Comparison of ENCODE assay signal across 20 cellular contexts in the genomic region with DNA sequence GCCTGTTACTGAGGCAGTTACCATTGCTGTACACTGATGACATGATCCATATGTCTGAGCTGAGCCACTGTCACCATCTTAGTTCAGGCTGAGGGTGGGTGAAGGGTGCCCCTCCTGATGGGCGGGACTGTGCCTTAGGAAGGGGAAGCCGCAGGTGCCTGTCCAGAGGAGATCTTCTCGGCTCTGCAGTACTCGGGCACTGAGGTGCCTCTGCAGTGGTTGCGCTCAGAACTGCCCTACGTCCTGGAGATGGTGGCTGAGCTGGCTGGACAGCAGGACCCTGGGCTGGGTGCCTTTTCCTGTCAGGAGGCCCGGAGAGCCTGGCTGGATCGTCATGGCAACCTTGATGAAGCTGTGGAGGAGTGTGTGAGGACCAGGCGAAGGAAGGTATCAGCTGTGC. TPM values are rescaled to one million over a fixed set of nuclear protein-coding genes. Genes with fewer than 3 reads are reported as not detected.
A peak's percentile ranks its signal among the peaks of the same experiment; 100 is the strongest.
DNase-seq lines count a peak whose midpoint lies in the region; ATAC-seq, FAIRE-seq and TF ChIP-seq lines count a peak whose summit lies in the region.
"Had no signal": no experiment of that assay in that cellular context is flagged by ENCODE, and none has a peak within 500 bp of the region (broad histone marks: within the 10 kb centered on the region; RNA-seq: fewer than 3 reads in every experiment).

No MANE protein-coding gene starts in this region.

- no peak overlapping the region for H3K4ac ChIP-seq in neuronal stem cell (ENCODE audit: low read length)

- WGBS in neuronal stem cell (ENCODE audit: extremely low coverage in 2 of 2, insufficient read length in 2 of 2, insufficient replicate concordance in 1 of 2), 2 donors, result no CpG with 5 or more reads among the region's 9 CpGs

- H3K18ac ChIP-seq in neuronal stem cell (ENCODE audit: low read length), result no peak overlapping the region

- no peak for DNase-seq in activated T-cell treated with anti-CD3 and anti-CD28 coated beads, Interleukin-2, amount 50 U/mL, for 24 hours
- no peak for DNase-seq in activated T-cell treated with anti-CD3 and anti-CD28 coated beads, Interleukin-2, amount 50 U/mL, for 4 hours
- DNase-seq in RWPE1 (ENCODE audit: low spot score) (no peak), glutamatergic neuron (no peak), neuronal stem cell (ENCODE audit: low spot score) (no peak), NCI-H128 (lab: John Stamatoyannopoulos, UW; ENCODE audit: unreplicated experiment) (no peak), NCI-H345 (lab: John Stamatoyannopoulos, UW) (no peak), GM12891 (ENCODE audit: insufficient read length, low spot score) (no peak)
- DNase-seq: 8988T; Calu3; CD8-positive, alpha-beta T cell; GM23248 had no signal

- H2BK15ac ChIP-seq in neuronal stem cell (ENCODE audit: low read length), result no peak overlapping the region

- peaks cover 13% of the 10 kb centered on the region for H3K79me1 ChIP-seq in neuronal stem cell (ENCODE audit: low read depth, low read length)

- peaks cover 4 to 9% of the 10 kb centered on the region in 2 donors for H3K4me1 ChIP-seq in neuronal stem cell (ENCODE audit: control insufficient read depth in 2 of 2, insufficient read depth in 1 of 2, low read depth in 1 of 2, low read length in 2 of 2)

- peak overlapping the region; percentile 28; the same call in 1 of the 2 replicates for H3K27ac ChIP-seq in RWPE1
- H3K27ac ChIP-seq in neuronal stem cell (replicated peaks; ENCODE audit: low read length), result no peak overlapping the region
- H3K27ac ChIP-seq: BLaER1, GM23248, HL-60 had no signal

- H2BK120ac ChIP-seq in neuronal stem cell (ENCODE audit: low read depth, low read length), result no peak overlapping the region

- peaks cover 44 to 68% of the 10 kb centered on the region in 2 donors for H3K36me3 ChIP-seq in neuronal stem cell (replicated peaks in 1 of 2; ENCODE audit: control insufficient read depth in 2 of 2, insufficient read depth in 2 of 2, low read length in 2 of 2)

- H3K4me3 Mint-ChIP-seq in activated T-cell treated with anti-CD3 and anti-CD28 coated beads, Interleukin-2, amount 50 U/mL, for 24 hours, result no peak overlapping the region
- no peak overlapping the region for H3K4me3 Mint-ChIP-seq in activated T-cell treated with anti-CD3 and anti-CD28 coated beads, Interleukin-2, amount 50 U/mL, for 4 hours
- no peak overlapping the region for H3K4me3 Mint-ChIP-seq in glutamatergic neuron (ENCODE audit: unreplicated experiment)
- H3K4me3 Mint-ChIP-seq: CD8-positive, alpha-beta T cell had no signal

- H2AK5ac ChIP-seq in neuronal stem cell (ENCODE audit: low read depth, low read length), result no peak overlapping the region

- H3K4me2 ChIP-seq in neuronal stem cell (ENCODE audit: insufficient read depth, low read length, poor library complexity, severe bottlenecking), result no peak overlapping the region
- H3K4me2 ChIP-seq: BLaER1 had no signal

- H3K23ac ChIP-seq in neuronal stem cell (ENCODE audit: low read depth, low read length, poor library complexity), result no peak overlapping the region

- CTCF ChIA-PET in RWPE1 (lab: Yijun Ruan, JAX), result interaction anchor here (1.9 kb wide), 1 partner anchor 10 kb away, joined by 9 read pairs; a partner anchor contains a TSS

- H3K14ac ChIP-seq in neuronal stem cell (ENCODE audit: low read length), result no peak overlapping the region

- H4K8ac ChIP-seq in neuronal stem cell (ENCODE audit: low read depth, low read length), result no peak overlapping the region

- no peak overlapping the region for H2BK12ac ChIP-seq in neuronal stem cell (ENCODE audit: low read length)

- no peak for TF ChIP-seq CTCF in RWPE1 (conservative IDR thresholded peaks at IDR 0.05; ENCODE audit: low read depth)
- TF ChIP-seq CTCF in glutamatergic neuron (IDR thresholded peaks at IDR 0.05; ENCODE audit: partially characterized antibody, unreplicated experiment), result no peak

- H3K4me3 ChIP-seq in neuronal stem cell (ENCODE audit: low read length in 2 of 2), result no peak overlapping the region
- H3K4me3 ChIP-seq: BLaER1, GM23248, HAP-1 had no signal

- TF ChIP-seq POLR2A in GM12891 (IDR thresholded peaks at IDR 0.05; ENCODE audit: low read depth, low read length), result no peak

- H3K9me3 Mint-ChIP-seq in activated T-cell treated with anti-CD3 and anti-CD28 coated beads, Interleukin-2, amount 50 U/mL, for 24 hours, result no peaks in the 10 kb centered on the region
- no peaks in the 10 kb centered on the region for H3K9me3 Mint-ChIP-seq in activated T-cell treated with anti-CD3 and anti-CD28 coated beads, Interleukin-2, amount 50 U/mL, for 4 hours
- peaks cover 4% of the 10 kb centered on the region for H3K9me3 Mint-ChIP-seq in glutamatergic neuron (ENCODE audit: unreplicated experiment)
- H3K9me3 Mint-ChIP-seq: CD14-positive monocyte; CD8-positive, alpha-beta T cell; IgD-negative memory B cell had no signal

- no peak for FAIRE-seq in GM12891 (lab: Jason Lieb, UNC)
- FAIRE-seq: G401.6, GM12892, GM18507 had no signal

- peak overlapping the region; percentile 74 for H3K27ac Mint-ChIP-seq in activated T-cell treated with anti-CD3 and anti-CD28 coated beads, Interleukin-2, amount 50 U/mL, for 24 hours
- peak overlapping the region; percentile 43 for H3K27ac Mint-ChIP-seq in glutamatergic neuron (ENCODE audit: unreplicated experiment)
- H3K27ac Mint-ChIP-seq: CD8-positive, alpha-beta T cell; IgD-negative memory B cell had no signal

- POLR2A ChIA-PET in RWPE1 (lab: Yijun Ruan, JAX; ENCODE audit: low non-redundant PET), result no interaction called here

- no peaks in the 10 kb centered on the region for H3K27me3 ChIP-seq in neuronal stem cell (ENCODE audit: control insufficient read depth in 3 of 3, insufficient read depth in 3 of 3, low read depth in 1 of 3, low read length in 3 of 3)
- H3K27me3 ChIP-seq: BLaER1 had no signal

- peaks cover 87% of the 10 kb centered on the region for H3K36me3 Mint-ChIP-seq in activated T-cell treated with anti-CD3 and anti-CD28 coated beads, Interleukin-2, amount 50 U/mL, for 24 hours (ENCODE audit: low read depth)
- H3K36me3 Mint-ChIP-seq in activated T-cell treated with anti-CD3 and anti-CD28 coated beads, Interleukin-2, amount 50 U/mL, for 4 hours (ENCODE audit: insufficient read depth), result peaks cover 33% of the 10 kb centered on the region
- no peaks in the 10 kb centered on the region for H3K36me3 Mint-ChIP-seq in glutamatergic neuron (ENCODE audit: unreplicated experiment)

- no peaks in the 10 kb centered on the region for H3K9me3 ChIP-seq in neuronal stem cell (replicated peaks in 1 of 2; ENCODE audit: control insufficient read depth in 2 of 2, insufficient read depth in 1 of 2, low read depth in 1 of 2, low read length in 2 of 2)
- H3K9me3 ChIP-seq: BLaER1, HAP-1 had no signal

- no peak overlapping the region for H4K91ac ChIP-seq in neuronal stem cell (ENCODE audit: low read depth, low read length, poor library complexity)

- H3K9ac ChIP-seq in neuronal stem cell (ENCODE audit: low read depth, low read length, poor library complexity), result peak overlapping the region; percentile 13
- H3K9ac ChIP-seq: BLaER1, GM23248 had no signal

- H3K4me1 Mint-ChIP-seq in activated T-cell treated with anti-CD3 and anti-CD28 coated beads, Interleukin-2, amount 50 U/mL, for 24 hours (ENCODE audit: low read depth), result peaks cover 32% of the 10 kb centered on the region
- peaks cover 26% of the 10 kb centered on the region for H3K4me1 Mint-ChIP-seq in activated T-cell treated with anti-CD3 and anti-CD28 coated beads, Interleukin-2, amount 50 U/mL, for 4 hours (ENCODE audit: low read depth)
- peaks cover 10% of the 10 kb centered on the region for H3K4me1 Mint-ChIP-seq in glutamatergic neuron (ENCODE audit: low read depth, unreplicated experiment)

- no peak for ATAC-seq in activated T-cell treated with anti-CD3 and anti-CD28 coated beads, Interleukin-2, amount 50 U/mL, for 4 hours
- ATAC-seq: CD8-positive, alpha-beta T cell had no signal

- H2BK5ac ChIP-seq in neuronal stem cell (ENCODE audit: low read length), result no peak overlapping the region

- H2AFZ ChIP-seq in neuronal stem cell (ENCODE audit: low read length), result no peak overlapping the region
- H2AFZ ChIP-seq: GM23248 had no signal

- no peaks in the 10 kb centered on the region for H3K27me3 Mint-ChIP-seq in activated T-cell treated with anti-CD3 and anti-CD28 coated beads, Interleukin-2, amount 50 U/mL, for 24 hours
- no peaks in the 10 kb centered on the region for H3K27me3 Mint-ChIP-seq in activated T-cell treated with anti-CD3 and anti-CD28 coated beads, Interleukin-2, amount 50 U/mL, for 4 hours (ENCODE audit: low read depth)
- H3K27me3 Mint-ChIP-seq in glutamatergic neuron (ENCODE audit: unreplicated experiment), result peaks cover 7% of the 10 kb centered on the region
- H3K27me3 Mint-ChIP-seq: IgD-negative memory B cell had no signal

TF ChIP-seq in GM12891, 5 proteins besides CTCF, POLR2A, EP300 and RAD21 (continues in another document):
- TF ChIP-seq TAF1 (IDR thresholded peaks at IDR 0.05; ENCODE audit: low read depth, low read length), result no peak
- TF ChIP-seq POLR2AphosphoS5 (IDR thresholded peaks at IDR 0.05; ENCODE audit: low read depth, low read length), result no peak
- TF ChIP-seq PAX5 (IDR thresholded peaks at IDR 0.05; ENCODE audit: insufficient read depth, low read length, severe bottlenecking), result no peak

RNA-seq across cellular contexts. Expression of a gene that starts 3.7 kb away (rescaled TPM):
- 100 to 1,000 TPM in 2 of 3 donors, 10 to 100 TPM in 1; 99.4 to 108 (median 106) TPM for total RNA-seq in activated T-cell treated with anti-CD3 and anti-CD28 coated beads, Interleukin-2, amount 50 U/mL, for 4 hours
- total RNA-seq in glutamatergic neuron (ENCODE audit: unreplicated experiment), result 88.2 TPM
- 50.4 TPM for polyA plus RNA-seq in neuronal stem cell (2013, experiment 1 of 2)
- polyA plus RNA-seq in neuronal stem cell (2013, experiment 2 of 2), result 45.1 TPM
- 58.3 TPM for polyA plus RNA-seq in GM12891 (2012; ENCODE audit: low read depth, missing spikeins)

RNA-seq across cellular contexts. Expression of a gene that starts 4.6 kb away (rescaled TPM):
- total RNA-seq in activated T-cell treated with anti-CD3 and anti-CD28 coated beads, Interleukin-2, amount 50 U/mL, for 4 hours, result 100 to 1,000 TPM; 433 to 479 (median 471) TPM
- total RNA-seq in glutamatergic neuron (ENCODE audit: unreplicated experiment), result 58.9 TPM
- 94.4 TPM for polyA plus RNA-seq in neuronal stem cell (2013, experiment 1 of 2)
- 92.0 TPM for polyA plus RNA-seq in neuronal stem cell (2013, experiment 2 of 2)
- 620 TPM for polyA plus RNA-seq in GM12891 (2012; ENCODE audit: low read depth, missing spikeins)

RNA-seq across cellular contexts. Expression of a gene that starts 9.6 kb away (rescaled TPM):
- 10 to 100 TPM; 15.9 to 18.9 (median 17.4) TPM for total RNA-seq in activated T-cell treated with anti-CD3 and anti-CD28 coated beads, Interleukin-2, amount 50 U/mL, for 4 hours
- 18.1 TPM for total RNA-seq in glutamatergic neuron (ENCODE audit: unreplicated experiment)
- polyA plus RNA-seq in neuronal stem cell (2013, experiment 1 of 2), result 18.2 TPM
- 17.6 TPM for polyA plus RNA-seq in neuronal stem cell (2013, experiment 2 of 2)
- polyA plus RNA-seq in GM12891 (2012; ENCODE audit: low read depth, missing spikeins), result 25.8 TPM

RNA-seq across cellular contexts. Expression of a gene that starts 10.1 kb away (rescaled TPM):
- total RNA-seq in activated T-cell treated with anti-CD3 and anti-CD28 coated beads, Interleukin-2, amount 50 U/mL, for 4 hours, result 100 to 1,000 TPM; 110 to 152 (median 121) TPM
- total RNA-seq in glutamatergic neuron (ENCODE audit: unreplicated experiment), result 31.0 TPM
- polyA plus RNA-seq in neuronal stem cell (2013, experiment 1 of 2), result 8.0 TPM
- polyA plus RNA-seq in neuronal stem cell (2013, experiment 2 of 2), result 7.1 TPM
- polyA plus RNA-seq in GM12891 (2012; ENCODE audit: low read depth, missing spikeins), result 115 TPM

RNA-seq across cellular contexts. Expression of a gene that starts 15.0 kb away (rescaled TPM):
- total RNA-seq in activated T-cell treated with anti-CD3 and anti-CD28 coated beads, Interleukin-2, amount 50 U/mL, for 4 hours, result 100 to 1,000 TPM; 354 to 391 (median 378) TPM
- 35.7 TPM for total RNA-seq in glutamatergic neuron (ENCODE audit: unreplicated experiment)
- polyA plus RNA-seq in neuronal stem cell (2013, experiment 1 of 2), result 61.7 TPM
- 61.2 TPM for polyA plus RNA-seq in neuronal stem cell (2013, experiment 2 of 2)
- polyA plus RNA-seq in GM12891 (2012; ENCODE audit: low read depth, missing spikeins), result 368 TPM
